8 cellular contexts compared by ENCODE assay signal in genomic region chr17:50426472-50426782, GRCh38. TPM values are rescaled to one million over a fixed set of nuclear protein-coding genes. Genes with fewer than 3 reads are reported as not detected.
A peak's percentile ranks its signal among the peaks of the same experiment; 100 is the strongest.
DNase-seq lines count a peak whose midpoint lies in the region; ATAC-seq and TF ChIP-seq lines count a peak whose summit lies in the region.

No MANE protein-coding gene starts in this region.

- H3K4me3 ChIP-seq in SJSA1 (peak overlapping the region; percentile 52), gastroesophageal sphincter (peak overlapping the region; percentile 77 to 80), retinal pigment epithelial cell (ENCODE audit: low read length) (peak overlapping the region; percentile 66)

- H3K9me3 ChIP-seq in SJSA1 (replicated peaks) (no peaks in the 10 kb centered on the region), gastroesophageal sphincter (no peaks in the 10 kb centered on the region)

- peaks cover 37% of the 10 kb centered on the region for H3K4me1 ChIP-seq in SJSA1 (replicated peaks)
- peaks cover 0 to 52% (median 10%) of the 10 kb centered on the region in 3 donors for H3K4me1 ChIP-seq in gastroesophageal sphincter

- no peak for TF ChIP-seq POLR2A in gastroesophageal sphincter (IDR thresholded peaks at IDR 0.05)

- 20% methylated on average over 1 of the region's 7 CpGs; no CpG with 5 or more reads in 1 of the 2 donors for WGBS in gastroesophageal sphincter (ENCODE audit: low coverage in 1 of 2), 2 donors

- H3K27me3 ChIP-seq in SJSA1 (replicated peaks): no peaks in the 10 kb centered on the region
- no peaks in the 10 kb centered on the region for H3K27me3 ChIP-seq in gastroesophageal sphincter

- H3K27ac ChIP-seq in SJSA1 (no peak overlapping the region), gastroesophageal sphincter (peak overlapping the region; percentile 55 to 86 (median 82))

- H3K36me3 ChIP-seq in SJSA1: no peaks in the 10 kb centered on the region
- H3K36me3 ChIP-seq in gastroesophageal sphincter: no peaks in the 10 kb centered on the region

- TF ChIP-seq CTCF in gastroesophageal sphincter (IDR thresholded peaks at IDR 0.05) (no peak), retinal pigment epithelial cell (conservative IDR thresholded peaks at IDR 0.05; ENCODE audit: low read depth, low read length) (no peak), omental fat pad (IDR thresholded peaks at IDR 0.05) (no peak)

- DNase-seq in SJSA1 (ENCODE audit: low read depth in 1 of 2, low spot score in 2 of 2) (no peak), retinal pigment epithelial cell (ENCODE audit: low read depth) (no peak), mucosa of gallbladder (ENCODE audit: low spot score) (no peak), omental fat pad (ENCODE audit: low spot score) (no peak), GOT3 (lab: John Stamatoyannopoulos, UW) (no peak)
- no peak for DNase-seq in activated effector memory CD4-positive, alpha-beta T cell treated with Interleukin-2 at 50 U/mL for 16 hours

- TF ChIP-seq EP300 in gastroesophageal sphincter (IDR thresholded peaks at IDR 0.05): no peak

- ATAC-seq in GM18498 (IDR thresholded peaks at IDR 0.05; ENCODE audit: unreplicated experiment): peak; percentile 4
- ATAC-seq in gastroesophageal sphincter: no peak
- ATAC-seq in omental fat pad (ENCODE audit: low FRiP score): no peak

RNA-seq across cellular contexts. Expression of gene ACSF2, which starts 0.4 kb away (rescaled TPM):
- total RNA-seq in SJSA1 (2014; rRNA removed; shearing (Covaris generic)): 14.9 and 26.5 TPM in 2 replicates
- total RNA-seq in gastroesophageal sphincter (10 to 100 TPM; 11.5 to 23.3 (median 16.1) TPM), mucosa of gallbladder (67.5 TPM), omental fat pad (100 to 1,000 TPM in 1 of 4 donors, 10 to 100 TPM in 3; 36.6 to 140 (median 65.3) TPM)

RNA-seq across cellular contexts. Expression of gene LRRC59, which starts 29.1 kb away (rescaled TPM):
- total RNA-seq in SJSA1 (2014; rRNA removed; shearing (Covaris generic)): 321 and 329 TPM in 2 replicates
- total RNA-seq in gastroesophageal sphincter: 10 to 100 TPM; 34.4 to 76.6 (median 50.3) TPM
- 71.2 TPM for total RNA-seq in mucosa of gallbladder
- 100 to 1,000 TPM in 3 of 4 donors, 10 to 100 TPM in 1; 53.6 to 193 (median 102) TPM for total RNA-seq in omental fat pad

RNA-seq across cellular contexts. Expression of gene CHAD, which starts 42.3 kb away (rescaled TPM):
- total RNA-seq in SJSA1 (2014; rRNA removed; shearing (Covaris generic)): not detected in 2 replicates
- not detected for total RNA-seq in gastroesophageal sphincter
- total RNA-seq in mucosa of gallbladder: 2.1 TPM
- not detected for total RNA-seq in omental fat pad

RNA-seq across cellular contexts. Expression of gene RSAD1, which starts 52.2 kb away (rescaled TPM):
- 10.0 and 15.8 TPM in 2 replicates for total RNA-seq in SJSA1 (2014; rRNA removed; shearing (Covaris generic))
- 10 to 100 TPM; 10.7 to 26.3 (median 21.3) TPM for total RNA-seq in gastroesophageal sphincter
- total RNA-seq in mucosa of gallbladder: 35.4 TPM
- 10 to 100 TPM; 18.7 to 25.9 (median 23.4) TPM for total RNA-seq in omental fat pad

RNA-seq across cellular contexts. Expression of gene EME1, which starts 53.4 kb away (rescaled TPM):
- total RNA-seq in SJSA1 (2014; rRNA removed; shearing (Covaris generic)): 24.1 and 54.5 TPM in 2 replicates
- under 1 TPM in 1 of 4 donors, not detected in 3; 0.54 TPM for total RNA-seq in gastroesophageal sphincter
- 1.4 TPM for total RNA-seq in mucosa of gallbladder
- 1 to 10 TPM in 1 of 4 donors, not detected in 3; 1.1 TPM for total RNA-seq in omental fat pad
